In genomic region chr12:105887131-105887530, GRCh38 we compare ENCODE assay signal across 1 cellular context.
TF ChIP-seq lines count a peak whose summit lies in the region.

No MANE protein-coding gene starts in this region.

TF ChIP-seq in H1, 55 proteins besides CTCF, POLR2A, EP300 and RAD21 (continued from another document):
- TF ChIP-seq CHD7 (IDR thresholded peaks at IDR 0.05; ENCODE audit: insufficient replicate concordance, low read length) (no peak), BRCA1 (IDR thresholded peaks at IDR 0.05; ENCODE audit: low read depth, low read length) (no peak), SIRT6 (IDR thresholded peaks at IDR 0.05; ENCODE audit: low read length) (no peak), JUND (IDR thresholded peaks at IDR 0.05; ENCODE audit: low read length) (no peak)
